15 cellular contexts compared by ENCODE assay signal in genomic region chr1:64955093-64956066, GRCh38. TPM values are rescaled to one million over a fixed set of nuclear protein-coding genes. Genes with fewer than 3 reads are reported as not detected.
DNase-seq lines count a peak whose midpoint lies in the region; ATAC-seq and TF ChIP-seq lines count a peak whose summit lies in the region.
"Had no signal": no experiment of that assay in that cellular context is flagged by ENCODE, and none has a peak within 500 bp of the region (broad histone marks: within the 10 kb centered on the region; RNA-seq: fewer than 3 reads in every experiment).

No MANE protein-coding gene starts in this region.

- no peak overlapping the region for H2AFZ ChIP-seq in OCI-LY7 (ENCODE audit: low read length)
- no peak overlapping the region for H2AFZ ChIP-seq in neuronal stem cell (ENCODE audit: low read length)
- H2AFZ ChIP-seq in GM23248: no peak overlapping the region

- peaks cover 24 to 72% (median 45%) of the 10 kb centered on the region in 10 experiments for H3K4me1 ChIP-seq in BLaER1 treated with 17β-estradiol and CSF1 and Interleukin-3, amounts not matched to agents 10 nM and 100 nM
- H3K4me1 ChIP-seq in OCI-LY7 (ENCODE audit: insufficient read depth, low read length, poor library complexity, severe bottlenecking) (peaks cover 98% of the 10 kb centered on the region), neuronal stem cell (ENCODE audit: control insufficient read depth in 2 of 2, insufficient read depth in 1 of 2, low read depth in 1 of 2, low read length in 2 of 2) (peaks cover 0 to 3% of the 10 kb centered on the region in 2 donors), GM23248 (ENCODE audit: insufficient read depth) (peaks cover 15% of the 10 kb centered on the region)

- no peak overlapping the region for H3K23ac ChIP-seq in neuronal stem cell (ENCODE audit: low read depth, low read length, poor library complexity)

- no peak overlapping the region for H3K4me3 ChIP-seq in BLaER1 treated with 17β-estradiol and CSF1 and Interleukin-3, amounts not matched to agents 10 nM and 100 nM
- H3K4me3 ChIP-seq in OCI-LY7 (ENCODE audit: low read depth, low read length, poor library complexity, severe bottlenecking) (no peak overlapping the region), neuronal stem cell (ENCODE audit: low read length in 2 of 2) (no peak overlapping the region), GM23248 (no peak overlapping the region)
- H3K4me3 ChIP-seq: tibial nerve had no signal

- H3K27ac ChIP-seq in BLaER1 treated with 17β-estradiol and CSF1 and Interleukin-3, amounts not matched to agents 10 nM and 100 nM: peak overlapping the region in 4 of 11 experiments; percentile 1 to 66 (median 50); a peak in 5 of 22 replicates
- H3K27ac ChIP-seq in OCI-LY7 (ENCODE audit: low read depth, low read length, poor library complexity, severe bottlenecking): peak overlapping the region; percentile 93
- no peak overlapping the region for H3K27ac ChIP-seq in neuronal stem cell (replicated peaks; ENCODE audit: low read length)
- no peak overlapping the region for H3K27ac ChIP-seq in GM23248
- H3K27ac ChIP-seq: foreskin keratinocyte had no signal

- DNase-seq in OCI-LY7 (ENCODE audit: low spot score) (peak; percentile 40), left ventricle myocardium superior (no peak), neuronal stem cell (ENCODE audit: low spot score) (no peak), GM23248 (no peak), SHP77 (lab: John Stamatoyannopoulos, UW) (no peak), HuH-7 (ENCODE audit: low spot score) (no peak), Calu3 (no peak)
- DNase-seq: activated CD4-positive, alpha-beta T cell treated with anti-CD3 and anti-CD28 coated beads for 1 hour; activated CD8-positive, alpha-beta memory T cell treated with anti-CD3 and anti-CD28 coated beads, Interleukin-2, amount 50 U/mL, for 48 hours; caudate nucleus; foreskin keratinocyte; NCI-H2029 had no signal

- peaks cover 0 to 3% (median 0%) of the 10 kb centered on the region in 11 experiments; a peak in 1 of 22 replicates for H3K9me3 ChIP-seq in BLaER1 treated with 17β-estradiol and CSF1 and Interleukin-3, amounts not matched to agents 10 nM and 100 nM (replicated peaks in 1 of 11)
- H3K9me3 ChIP-seq in OCI-LY7 (ENCODE audit: low read length) (no peaks in the 10 kb centered on the region), neuronal stem cell (replicated peaks in 1 of 2; ENCODE audit: control insufficient read depth in 2 of 2, insufficient read depth in 1 of 2, low read depth in 1 of 2, low read length in 2 of 2) (peaks cover 0 to 2% of the 10 kb centered on the region in 2 donors), GM23248 (ENCODE audit: low read depth) (no peaks in the 10 kb centered on the region)
- H3K9me3 ChIP-seq: tibial nerve had no signal

- H2BK12ac ChIP-seq in neuronal stem cell (ENCODE audit: low read length): no peak overlapping the region

- H2BK15ac ChIP-seq in neuronal stem cell (ENCODE audit: low read length): no peak overlapping the region

- H3F3A ChIP-seq in GM23248 (ENCODE audit: insufficient read depth): 0 out of 2 replicates have a peak, but pooled peaks cover 5% of the 10 kb centered on the region

- H4K8ac ChIP-seq in neuronal stem cell (ENCODE audit: low read depth, low read length): no peak overlapping the region

- H3K18ac ChIP-seq in neuronal stem cell (ENCODE audit: low read length): no peak overlapping the region

- H2BK5ac ChIP-seq in neuronal stem cell (ENCODE audit: low read length): no peak overlapping the region

- ATAC-seq in left ventricle myocardium superior: peak; percentile 94

- H3K9me2 ChIP-seq in OCI-LY7 (ENCODE audit: insufficient read depth, low read length) (no peaks in the 10 kb centered on the region), GM23248 (ENCODE audit: insufficient read depth) (no peaks in the 10 kb centered on the region)

- H3K14ac ChIP-seq in neuronal stem cell (ENCODE audit: low read length): no peak overlapping the region

- no peaks in the 10 kb centered on the region for H3K27me3 ChIP-seq in BLaER1 treated with 17β-estradiol and CSF1 and Interleukin-3, amounts not matched to agents 10 nM and 100 nM
- no peaks in the 10 kb centered on the region for H3K27me3 ChIP-seq in neuronal stem cell (ENCODE audit: control insufficient read depth in 3 of 3, insufficient read depth in 3 of 3, low read depth in 1 of 3, low read length in 3 of 3)
- H3K27me3 ChIP-seq in GM23248 (replicated peaks; ENCODE audit: insufficient read depth): no peaks in the 10 kb centered on the region
- H3K27me3 ChIP-seq: foreskin keratinocyte, tibial nerve had no signal

- H3K79me2 ChIP-seq in OCI-LY7 (ENCODE audit: insufficient read depth, low read depth, low read length) (peaks cover 89% of the 10 kb centered on the region), GM23248 (ENCODE audit: insufficient read depth) (peaks cover 98% of the 10 kb centered on the region)

- no CpG with 5 or more reads among the region's 14 CpGs for WGBS in neuronal stem cell (ENCODE audit: extremely low coverage in 2 of 2, insufficient read length in 2 of 2, insufficient replicate concordance in 1 of 2), 2 donors
- WGBS in GM23248 (ENCODE audit: low coverage in 1 of 2, low lambda C conversion rate in 2 of 2, missing lambda C conversion rate in 2 of 2), 2 experiments: 76 to 77% methylated on average over 14 of the region's 14 CpGs

- H3K4me1 Mint-ChIP-seq in Calu3 (ENCODE audit: low read depth, unreplicated experiment): peaks cover 28% of the 10 kb centered on the region

- H3K27ac Mint-ChIP-seq in Calu3 (ENCODE audit: unreplicated experiment): no peak overlapping the region

- no peak overlapping the region for H2AK5ac ChIP-seq in neuronal stem cell (ENCODE audit: low read depth, low read length)

- CTCF ChIA-PET in OCI-LY7 (lab: Charles Lee; ENCODE audit: unreplicated experiment): no interaction called here
- CTCF ChIA-PET in Calu3 (lab: Charles Lee): no interaction called here

- H3K9ac ChIP-seq in BLaER1 treated with 17β-estradiol and CSF1 and Interleukin-3, amounts not matched to agents 10 nM and 100 nM: no peak overlapping the region
- peak overlapping the region; percentile 30 for H3K9ac ChIP-seq in neuronal stem cell (ENCODE audit: low read depth, low read length, poor library complexity)
- no peak overlapping the region for H3K9ac ChIP-seq in GM23248

- H3K4me3 Mint-ChIP-seq in Calu3 (ENCODE audit: low read depth, unreplicated experiment): no peak overlapping the region
- H3K4me3 Mint-ChIP-seq: activated naive CD4-positive, alpha-beta T cell treated with anti-CD3 and anti-CD28 coated beads, Interleukin-2, amount 50 U/mL, for 24 hours had no signal

- H4K20me1 ChIP-seq in BLaER1 treated with 17β-estradiol and CSF1 and Interleukin-3, amounts not matched to agents 10 nM and 100 nM: peaks cover 45 to 100% (median 86%) of the 10 kb centered on the region in 11 experiments
- H4K20me1 ChIP-seq in OCI-LY7 (ENCODE audit: insufficient read depth, low read length): peaks cover 55% of the 10 kb centered on the region
- H4K20me1 ChIP-seq in GM23248 (ENCODE audit: insufficient read depth): no peaks in the 10 kb centered on the region

- no peak overlapping the region for H3K4ac ChIP-seq in neuronal stem cell (ENCODE audit: low read length)

- peak; percentile 9; the same call in 1 of the 2 replicates for TF ChIP-seq CTCF in OCI-LY7 (conservative IDR thresholded peaks at IDR 0.05; ENCODE audit: low read length)
- TF ChIP-seq CTCF in Calu3 (IDR thresholded peaks at IDR 0.05; ENCODE audit: unreplicated experiment): no peak

- POLR2A ChIA-PET in OCI-LY7 (lab: Charles Lee): interaction anchor here (0.7 to 1.3 kb wide), 6 partner anchors 7 to 1553 kb away, joined by 3 to 6 read pairs (median 3); no protein-coding TSS in a partner anchor

- peaks cover 0 to 15% (median 0%) of the 10 kb centered on the region in 11 experiments; a peak in 2 of 22 replicates for H3K36me3 ChIP-seq in BLaER1 treated with 17β-estradiol and CSF1 and Interleukin-3, amounts not matched to agents 10 nM and 100 nM
- no peaks in the 10 kb centered on the region for H3K36me3 ChIP-seq in OCI-LY7 (ENCODE audit: insufficient read depth, low read length)
- no peaks in the 10 kb centered on the region for H3K36me3 ChIP-seq in neuronal stem cell (replicated peaks in 1 of 2; ENCODE audit: control insufficient read depth in 2 of 2, insufficient read depth in 2 of 2, low read length in 2 of 2)
- H3K36me3 ChIP-seq in GM23248 (ENCODE audit: low read depth): no peaks in the 10 kb centered on the region
- H3K36me3 ChIP-seq: tibial nerve had no signal

- in situ Hi-C loops in GM23248 (cut with MboI): no loop called here

- no peak overlapping the region for H4K91ac ChIP-seq in neuronal stem cell (ENCODE audit: low read depth, low read length, poor library complexity)

- no peaks in the 10 kb centered on the region for H3K27me3 Mint-ChIP-seq in Calu3 (ENCODE audit: unreplicated experiment)
- H3K27me3 Mint-ChIP-seq: activated naive CD4-positive, alpha-beta T cell treated with anti-CD3 and anti-CD28 coated beads, Interleukin-2, amount 50 U/mL, for 24 hours had no signal

- peaks cover 7% of the 10 kb centered on the region for H3K36me3 Mint-ChIP-seq in Calu3 (ENCODE audit: insufficient read depth, unreplicated experiment)
- H3K36me3 Mint-ChIP-seq: activated naive CD4-positive, alpha-beta T cell treated with anti-CD3 and anti-CD28 coated beads, Interleukin-2, amount 50 U/mL, for 24 hours had no signal

- BruUV-seq in OCI-LY7 (replicated peaks; lab: Mats Ljungman, UMichigan) (no TSS peak), Calu3 (replicated peaks; lab: Mats Ljungman, UMichigan) (no TSS peak)

- H2BK120ac ChIP-seq in neuronal stem cell (ENCODE audit: low read depth, low read length): no peak overlapping the region

- peak overlapping the region in 8 of 11 experiments; percentile 70 to 86 (median 75); a peak in 11 of 22 replicates for H3K4me2 ChIP-seq in BLaER1 treated with 17β-estradiol and CSF1 and Interleukin-3, amounts not matched to agents 10 nM and 100 nM
- H3K4me2 ChIP-seq in OCI-LY7 (ENCODE audit: low read length): peak overlapping the region; percentile 80
- H3K4me2 ChIP-seq in neuronal stem cell (ENCODE audit: insufficient read depth, low read length, poor library complexity, severe bottlenecking): no peak overlapping the region
- H3K4me2 ChIP-seq in GM23248 (ENCODE audit: unreplicated experiment): no peak overlapping the region

- intact Hi-C loops in OCI-LY7 (cut with micrococcal nuclease; ENCODE audit: unreplicated experiment) (loop anchor here (2.0 kb wide), 2 partner anchors 89 to 91 kb away; no protein-coding TSS in a partner anchor), left ventricle myocardium superior (cut with micrococcal nuclease) (loop anchor here (10.0 kb wide), 1 partner anchor 81 kb away; no protein-coding TSS in a partner anchor), Calu3 (cut with micrococcal nuclease; ENCODE audit: unreplicated experiment) (no loop called here)

- no peaks in the 10 kb centered on the region for H3K9me3 Mint-ChIP-seq in Calu3 (ENCODE audit: low read depth, unreplicated experiment)
- H3K9me3 Mint-ChIP-seq: activated naive CD4-positive, alpha-beta T cell treated with anti-CD3 and anti-CD28 coated beads, Interleukin-2, amount 50 U/mL, for 24 hours had no signal

- no peaks in the 10 kb centered on the region for H3K79me1 ChIP-seq in neuronal stem cell (ENCODE audit: low read depth, low read length)

RNA-seq across cellular contexts. Expression of gene JAK1, which starts 11.0 kb away (rescaled TPM):
- 66.9 and 72.6 TPM in 2 replicates for total RNA-seq in OCI-LY7 (2014; rRNA removed; shearing (Covaris generic))
- total RNA-seq in OCI-LY7 (2022) (86.8 and 106 TPM in 2 replicates), left ventricle myocardium superior (95.7 TPM), Calu3 (2022) (107 and 130 TPM in 2 replicates)
- polyA plus RNA-seq in neuronal stem cell (2013, experiment 1 of 2): 2.8 TPM
- 2.6 TPM for polyA plus RNA-seq in neuronal stem cell (2013, experiment 2 of 2)
- 115 and 124 TPM in 2 replicates for total RNA-seq in GM23248 (2014; rRNA removed; shearing (Covaris generic))
- 90.6 and 90.8 TPM in 2 replicates for polyA plus RNA-seq in GM23248 (2016; fragmentation: Nextera tagmentation; extraction: Ambion mirVana)

Comparison
In these comparisons a context has a peak if more than half of its experiments do, and no peak if none do; other contexts are left out.
1. H3K4me2 ChIP-seq: peak in BLaER1 treated with 17β-estradiol and CSF1 and Interleukin-3, amounts not matched to agents 10 nM and 100 nM (8 of 11) and OCI-LY7 (single experiment); none in neuronal stem cell (single experiment) and GM23248 (single experiment).